19 cellular contexts compared by ENCODE assay signal in the genomic region with DNA sequence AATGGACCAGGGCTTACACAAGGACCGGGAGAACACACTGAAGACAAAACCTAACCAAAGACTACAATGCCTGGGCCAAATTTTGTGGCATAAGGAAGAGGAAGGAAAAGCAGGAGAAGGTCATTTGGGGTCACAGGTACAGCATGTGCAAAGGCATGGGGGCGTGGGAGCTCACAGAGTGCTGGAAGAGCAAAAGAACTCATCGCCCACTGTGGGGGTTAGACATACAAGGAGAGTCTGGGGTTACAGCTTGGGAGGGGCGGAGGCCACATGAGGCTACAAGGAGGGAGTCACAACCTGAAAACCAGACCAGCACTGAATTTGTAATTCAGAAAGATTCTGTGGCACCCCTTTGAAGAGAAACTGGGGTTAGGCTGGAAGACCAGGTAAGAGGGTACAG. TPM values are rescaled to one million over a fixed set of nuclear protein-coding genes. Genes with fewer than 3 reads are reported as not detected.
DNase-seq lines count a peak whose midpoint lies in the region; ATAC-seq and TF ChIP-seq lines count a peak whose summit lies in the region.
"Had no signal": no experiment of that assay in that cellular context is flagged by ENCODE, and none has a peak within 500 bp of the region (broad histone marks: within the 10 kb centered on the region; RNA-seq: fewer than 3 reads in every experiment).

No MANE protein-coding gene starts in this region.

- H3K36me3 ChIP-seq in transverse colon (peaks cover 0 to 4% (median 0%) of the 10 kb centered on the region in 4 donors), brain microvascular endothelial cell (replicated peaks) (peaks cover 2% of the 10 kb centered on the region)

- CTCF ChIA-PET in activated CD4-positive, alpha-beta memory T cell treated with anti-CD3 and anti-CD28 coated beads for 36 hours (lab: Charles Lee) = no interaction called here
- CTCF ChIA-PET in activated CD4-positive, alpha-beta memory T cell treated with anti-CD3 and anti-CD28 coated beads, Interleukin-2, amount 10 ng/mL, durations not matched to agents 7 days and 5 days (lab: Charles Lee) = no interaction called here
- CTCF ChIA-PET in Calu3 (lab: Charles Lee) = no interaction called here
- CTCF ChIA-PET in activated CD8-positive, alpha-beta T cell treated with anti-CD3 and anti-CD28 coated beads, Interleukin-2, amount 10 ng/mL, durations not matched to agents 7 days and 5 days (lab: Charles Lee) = no interaction called here

- POLR2A ChIA-PET in activated CD4-positive, alpha-beta memory T cell treated with anti-CD3 and anti-CD28 coated beads for 36 hours (lab: Charles Lee) = no interaction called here
- POLR2A ChIA-PET in activated CD4-positive, alpha-beta memory T cell treated with anti-CD3 and anti-CD28 coated beads, Interleukin-2, amount 10 ng/mL, durations not matched to agents 7 days and 5 days (lab: Charles Lee) = no interaction called here
- POLR2A ChIA-PET in activated CD8-positive, alpha-beta T cell treated with anti-CD3 and anti-CD28 coated beads, Interleukin-2, amount 10 ng/mL, durations not matched to agents 7 days and 5 days (lab: Charles Lee) = interaction anchor here (0.7 kb wide), 1 partner anchor 572 kb away, joined by 4 read pairs; no protein-coding TSS in a partner anchor

- intact Hi-C loops in activated CD4-positive, alpha-beta memory T cell treated with anti-CD3 and anti-CD28 coated beads for 36 hours (cut with micrococcal nuclease) = no loop called here
- intact Hi-C loops in Calu3 (cut with micrococcal nuclease; ENCODE audit: unreplicated experiment) (no loop called here), transverse colon (cut with DNase I; ENCODE audit: low total_unique reads) (no loop called here)

- TF ChIP-seq POLR2A in transverse colon (IDR thresholded peaks at IDR 0.05) = no peak

- no peaks in the 10 kb centered on the region for H3K27me3 Mint-ChIP-seq in activated CD4-positive, alpha-beta memory T cell treated with anti-CD3 and anti-CD28 coated beads for 36 hours
- H3K27me3 Mint-ChIP-seq in activated CD4-positive, alpha-beta memory T cell treated with anti-CD3 and anti-CD28 coated beads, Interleukin-2, amount 10 ng/mL, durations not matched to agents 7 days and 5 days = no peaks in the 10 kb centered on the region
- no peaks in the 10 kb centered on the region for H3K27me3 Mint-ChIP-seq in Calu3 (ENCODE audit: unreplicated experiment)
- H3K27me3 Mint-ChIP-seq in activated CD8-positive, alpha-beta T cell treated with anti-CD3 and anti-CD28 coated beads, Interleukin-2, amount 10 ng/mL, durations not matched to agents 7 days and 5 days (ENCODE audit: low read depth) = no peaks in the 10 kb centered on the region
- H3K27me3 Mint-ChIP-seq in osteocyte (ENCODE audit: unreplicated experiment) = no peaks in the 10 kb centered on the region
- H3K27me3 Mint-ChIP-seq: stimulated activated naive B cell treated with anti-CD40 and anti-IgM and Interleukin-4, amounts not matched to agents 10 μg/mL and 1 μg/mL and 100 μg/mL, for 72 hours had no signal

- H3K27ac ChIP-seq in transverse colon (no peak overlapping the region), brain microvascular endothelial cell (no peak overlapping the region)
- H3K27ac ChIP-seq: adrenal gland, esophagus muscularis mucosa had no signal

- peak overlapping the region; percentile 9 for H3K27ac Mint-ChIP-seq in activated CD4-positive, alpha-beta memory T cell treated with anti-CD3 and anti-CD28 coated beads for 36 hours
- no peak overlapping the region for H3K27ac Mint-ChIP-seq in activated CD4-positive, alpha-beta memory T cell treated with anti-CD3 and anti-CD28 coated beads, Interleukin-2, amount 10 ng/mL, durations not matched to agents 7 days and 5 days
- H3K27ac Mint-ChIP-seq in Calu3 (ENCODE audit: unreplicated experiment) (peak overlapping the region; percentile 0), osteocyte (ENCODE audit: unreplicated experiment) (peak overlapping the region; percentile 5)
- H3K27ac Mint-ChIP-seq in activated CD8-positive, alpha-beta T cell treated with anti-CD3 and anti-CD28 coated beads, Interleukin-2, amount 10 ng/mL, durations not matched to agents 7 days and 5 days = peak overlapping the region; percentile 44

- peaks cover 23% of the 10 kb centered on the region for H3K4me1 Mint-ChIP-seq in activated CD4-positive, alpha-beta memory T cell treated with anti-CD3 and anti-CD28 coated beads for 36 hours (ENCODE audit: low read depth)
- peaks cover 19% of the 10 kb centered on the region for H3K4me1 Mint-ChIP-seq in activated CD4-positive, alpha-beta memory T cell treated with anti-CD3 and anti-CD28 coated beads, Interleukin-2, amount 10 ng/mL, durations not matched to agents 7 days and 5 days
- H3K4me1 Mint-ChIP-seq in Calu3 (ENCODE audit: low read depth, unreplicated experiment) (peaks cover 13% of the 10 kb centered on the region), osteocyte (ENCODE audit: unreplicated experiment) (peaks cover 10% of the 10 kb centered on the region)
- H3K4me1 Mint-ChIP-seq in activated CD8-positive, alpha-beta T cell treated with anti-CD3 and anti-CD28 coated beads, Interleukin-2, amount 10 ng/mL, durations not matched to agents 7 days and 5 days (ENCODE audit: low read depth) = peaks cover 14% of the 10 kb centered on the region
- H3K4me1 Mint-ChIP-seq: neural crest cell had no signal

- H3K36me3 Mint-ChIP-seq in activated CD4-positive, alpha-beta memory T cell treated with anti-CD3 and anti-CD28 coated beads for 36 hours = peaks cover 21% of the 10 kb centered on the region
- no peaks in the 10 kb centered on the region for H3K36me3 Mint-ChIP-seq in activated CD4-positive, alpha-beta memory T cell treated with anti-CD3 and anti-CD28 coated beads, Interleukin-2, amount 10 ng/mL, durations not matched to agents 7 days and 5 days (ENCODE audit: low read depth)
- peaks cover 16% of the 10 kb centered on the region for H3K36me3 Mint-ChIP-seq in Calu3 (ENCODE audit: insufficient read depth, unreplicated experiment)
- H3K36me3 Mint-ChIP-seq in activated CD8-positive, alpha-beta T cell treated with anti-CD3 and anti-CD28 coated beads, Interleukin-2, amount 10 ng/mL, durations not matched to agents 7 days and 5 days (ENCODE audit: low read depth) = peaks cover 11% of the 10 kb centered on the region
- H3K36me3 Mint-ChIP-seq in osteocyte (ENCODE audit: unreplicated experiment) = peaks cover 7% of the 10 kb centered on the region

- TF ChIP-seq EP300 in transverse colon (IDR thresholded peaks at IDR 0.05; ENCODE audit: low read depth) = no peak

- H3K4me3 Mint-ChIP-seq in activated CD4-positive, alpha-beta memory T cell treated with anti-CD3 and anti-CD28 coated beads for 36 hours = no peak overlapping the region
- no peak overlapping the region for H3K4me3 Mint-ChIP-seq in activated CD4-positive, alpha-beta memory T cell treated with anti-CD3 and anti-CD28 coated beads, Interleukin-2, amount 10 ng/mL, durations not matched to agents 7 days and 5 days
- H3K4me3 Mint-ChIP-seq in Calu3 (ENCODE audit: low read depth, unreplicated experiment) (no peak overlapping the region), osteocyte (ENCODE audit: unreplicated experiment) (no peak overlapping the region)
- no peak overlapping the region for H3K4me3 Mint-ChIP-seq in activated CD8-positive, alpha-beta T cell treated with anti-CD3 and anti-CD28 coated beads, Interleukin-2, amount 10 ng/mL, durations not matched to agents 7 days and 5 days
- H3K4me3 Mint-ChIP-seq: neural crest cell; stimulated activated naive B cell treated with anti-CD40 and anti-IgM and Interleukin-4, amounts not matched to agents 10 μg/mL and 1 μg/mL and 100 μg/mL, for 72 hours had no signal

- no peaks in the 10 kb centered on the region for H3K27me3 ChIP-seq in transverse colon
- no peaks in the 10 kb centered on the region for H3K27me3 ChIP-seq in brain microvascular endothelial cell (replicated peaks)
- H3K27me3 ChIP-seq: adrenal gland, esophagus muscularis mucosa had no signal

- TF ChIP-seq CTCF in Calu3 (IDR thresholded peaks at IDR 0.05; ENCODE audit: unreplicated experiment) (no peak), osteocyte (IDR thresholded peaks at IDR 0.05) (no peak), transverse colon (IDR thresholded peaks at IDR 0.05) (no peak), brain microvascular endothelial cell (IDR thresholded peaks at IDR 0.05; ENCODE audit: low read depth, low read length, missing control alignments) (no peak)

- H3K4me3 ChIP-seq in transverse colon (no peak overlapping the region), brain microvascular endothelial cell (ENCODE audit: low read depth, low read length) (no peak overlapping the region)
- H3K4me3 ChIP-seq: adrenal gland, esophagus muscularis mucosa had no signal

- H3K9me3 ChIP-seq in transverse colon = no peaks in the 10 kb centered on the region
- H3K9me3 ChIP-seq: adrenal gland, esophagus muscularis mucosa had no signal

- no peak for DNase-seq in activated CD4-positive, alpha-beta memory T cell treated with anti-CD3 and anti-CD28 coated beads for 36 hours
- DNase-seq in activated CD4-positive, alpha-beta memory T cell treated with anti-CD3 and anti-CD28 coated beads, Interleukin-2, amount 10 ng/mL, durations not matched to agents 7 days and 5 days = no peak
- DNase-seq in Calu3 = no peak
- DNase-seq in activated CD8-positive, alpha-beta T cell treated with anti-CD3 and anti-CD28 coated beads, Interleukin-2, amount 10 ng/mL, durations not matched to agents 7 days and 5 days = no peak
- DNase-seq in osteocyte (ENCODE audit: extremely low spot score, unreplicated experiment) = no peak
- DNase-seq in transverse colon = no peak
- DNase-seq in brain microvascular endothelial cell = no peak
- DNase-seq in GOT3 (lab: John Stamatoyannopoulos, UW) = no peak
- DNase-seq: EL; IMR-90; left cardiac atrium; midbrain; NCI-H187 treated with DMSO at 0.1 percent for 48 hours; NCI-H446; RPMI8226; stimulated activated naive B cell treated with anti-CD40 and anti-IgM and Interleukin-4, amounts not matched to agents 10 μg/mL and 1 μg/mL and 100 μg/mL, for 72 hours had no signal

- WGBS in transverse colon (ENCODE audit: low coverage in 1 of 2), 2 donors = 58 to 69% methylated on average over 3 to 4 of the region's 4 CpGs

- BruUV-seq in Calu3 (replicated peaks; lab: Mats Ljungman, UMichigan) = no TSS peak

- H3K9me3 Mint-ChIP-seq in activated CD4-positive, alpha-beta memory T cell treated with anti-CD3 and anti-CD28 coated beads for 36 hours = no peaks in the 10 kb centered on the region
- no peaks in the 10 kb centered on the region for H3K9me3 Mint-ChIP-seq in activated CD4-positive, alpha-beta memory T cell treated with anti-CD3 and anti-CD28 coated beads, Interleukin-2, amount 10 ng/mL, durations not matched to agents 7 days and 5 days
- H3K9me3 Mint-ChIP-seq in Calu3 (ENCODE audit: low read depth, unreplicated experiment) = no peaks in the 10 kb centered on the region
- H3K9me3 Mint-ChIP-seq in activated CD8-positive, alpha-beta T cell treated with anti-CD3 and anti-CD28 coated beads, Interleukin-2, amount 10 ng/mL, durations not matched to agents 7 days and 5 days (ENCODE audit: insufficient read depth) = no peaks in the 10 kb centered on the region
- H3K9me3 Mint-ChIP-seq in osteocyte (ENCODE audit: unreplicated experiment) = no peaks in the 10 kb centered on the region

- H3K4me1 ChIP-seq in transverse colon = peaks cover 0 to 3% (median 0%) of the 10 kb centered on the region in 4 donors
- H3K4me1 ChIP-seq: adrenal gland, esophagus muscularis mucosa had no signal

- in situ Hi-C loops in transverse colon (cut with MboI; ENCODE audit: low pct_ligation_motif_present in 1 of 4, low pct_unique_long_range_greater_than_20kb in 1 of 4, low sequenced_read_pairs in 3 of 4) (no loop called here), brain microvascular endothelial cell (cut with HindIII; ENCODE audit: low pct_ligation_motif_present, low sequenced_read_pairs) (no loop called here)

- no peak for ATAC-seq in activated CD8-positive, alpha-beta T cell treated with anti-CD3 and anti-CD28 coated beads, Interleukin-2, amount 10 ng/mL, durations not matched to agents 7 days and 5 days
- ATAC-seq: left cardiac atrium; stimulated activated naive B cell treated with anti-CD40 and anti-IgM and Interleukin-4, amounts not matched to agents 10 μg/mL and 1 μg/mL and 100 μg/mL, for 72 hours had no signal

RNA-seq across cellular contexts. Expression of gene PUS7, which starts 9.7 kb away (rescaled TPM):
- 10 to 100 TPM; 16.9 to 20.3 TPM for total RNA-seq in activated CD4-positive, alpha-beta memory T cell treated with anti-CD3 and anti-CD28 coated beads for 36 hours
- total RNA-seq in activated CD4-positive, alpha-beta memory T cell treated with anti-CD3 and anti-CD28 coated beads, Interleukin-2, amount 10 ng/mL, durations not matched to agents 7 days and 5 days = 1 to 10 TPM; 5.1 to 5.9 TPM
- total RNA-seq in Calu3 (2022) (28.4 and 29.1 TPM in 2 replicates), osteocyte (15.9 and 18.5 TPM in 2 replicates), transverse colon (1 to 10 TPM; 1.9 to 7.0 (median 4.9) TPM)
- 10 to 100 TPM; 12.9 to 15.0 TPM for total RNA-seq in activated CD8-positive, alpha-beta T cell treated with anti-CD3 and anti-CD28 coated beads, Interleukin-2, amount 10 ng/mL, durations not matched to agents 7 days and 5 days

RNA-seq across cellular contexts. Expression of gene RINT1, which starts 19.6 kb away (rescaled TPM):
- 10 to 100 TPM; 23.3 to 26.7 TPM for total RNA-seq in activated CD4-positive, alpha-beta memory T cell treated with anti-CD3 and anti-CD28 coated beads for 36 hours
- total RNA-seq in activated CD4-positive, alpha-beta memory T cell treated with anti-CD3 and anti-CD28 coated beads, Interleukin-2, amount 10 ng/mL, durations not matched to agents 7 days and 5 days = 10 to 100 TPM; 20.5 to 21.9 TPM
- total RNA-seq in Calu3 (2022) (17.1 and 18.6 TPM in 2 replicates), osteocyte (18.6 and 21.0 TPM in 2 replicates), transverse colon (10 to 100 TPM in 3 of 4 donors, 1 to 10 TPM in 1; 10.0 to 37.2 (median 19.0) TPM)
- 10 to 100 TPM; 21.1 to 21.9 TPM for total RNA-seq in activated CD8-positive, alpha-beta T cell treated with anti-CD3 and anti-CD28 coated beads, Interleukin-2, amount 10 ng/mL, durations not matched to agents 7 days and 5 days
